Comparison of ENCODE assay signal across 1 cellular context in the genomic region with DNA sequence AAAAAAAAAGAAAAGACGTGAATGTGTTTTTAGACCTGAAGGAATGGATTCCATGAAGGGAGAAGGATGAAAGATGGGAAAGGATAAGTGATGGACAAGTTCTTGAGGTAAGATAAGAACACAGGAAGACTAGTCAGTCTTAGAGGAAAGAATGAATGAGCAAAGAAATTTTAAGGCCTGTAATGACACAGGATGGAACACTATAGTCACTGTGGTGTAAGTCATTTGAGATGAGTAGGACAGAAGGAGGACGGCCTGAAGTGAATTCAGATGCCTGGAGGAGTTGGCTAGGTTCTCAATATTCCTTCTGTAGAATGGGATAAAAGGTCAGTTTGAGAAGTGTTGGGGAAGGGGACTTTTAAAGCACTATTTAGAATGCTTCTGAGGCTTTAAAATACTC.
TF ChIP-seq lines count a peak whose summit lies in the region.

No MANE protein-coding gene starts in this region.

TF ChIP-seq in H1, 55 proteins besides CTCF, POLR2A, EP300 and RAD21:
- no peak for TF ChIP-seq RBBP5 (IDR thresholded peaks at IDR 0.05; ENCODE audit: borderline replicate concordance, low read depth, low read length)
- TF ChIP-seq MAFK (IDR thresholded peaks at IDR 0.05; ENCODE audit: low read depth, low read length) = no peak
- TF ChIP-seq BRCA1 (IDR thresholded peaks at IDR 0.05; ENCODE audit: low read depth, low read length) = no peak
- TF ChIP-seq TBP (IDR thresholded peaks at IDR 0.05; ENCODE audit: low read depth, low read length) = no peak
- TF ChIP-seq TEAD4 (IDR thresholded peaks at IDR 0.05; ENCODE audit: low read depth, low read length) = no peak
- no peak for TF ChIP-seq CBX5 (IDR thresholded peaks at IDR 0.05; ENCODE audit: low read depth, low read length)
- TF ChIP-seq SAP30 (IDR thresholded peaks at IDR 0.05; ENCODE audit: insufficient read depth, insufficient replicate concordance, low read length) = no peak
- TF ChIP-seq EGR1 (IDR thresholded peaks at IDR 0.05; ENCODE audit: borderline replicate concordance, low read depth, low read length) = no peak
- no peak for TF ChIP-seq PHF8 (conservative IDR thresholded peaks at IDR 0.05; ENCODE audit: low read depth, low read length)
- TF ChIP-seq GABPA (IDR thresholded peaks at IDR 0.05; ENCODE audit: borderline replicate concordance, insufficient read depth, low read length) = no peak
- TF ChIP-seq CEBPB (IDR thresholded peaks at IDR 0.05; ENCODE audit: low read depth, low read length) = no peak
- TF ChIP-seq TAF7 (optimal IDR thresholded peaks at IDR 0.05; ENCODE audit: borderline replicate concordance, low read depth, low read length) = no peak
- TF ChIP-seq CHD1 (IDR thresholded peaks at IDR 0.05; ENCODE audit: low read depth, low read length) = no peak
- TF ChIP-seq, protein P1, sequence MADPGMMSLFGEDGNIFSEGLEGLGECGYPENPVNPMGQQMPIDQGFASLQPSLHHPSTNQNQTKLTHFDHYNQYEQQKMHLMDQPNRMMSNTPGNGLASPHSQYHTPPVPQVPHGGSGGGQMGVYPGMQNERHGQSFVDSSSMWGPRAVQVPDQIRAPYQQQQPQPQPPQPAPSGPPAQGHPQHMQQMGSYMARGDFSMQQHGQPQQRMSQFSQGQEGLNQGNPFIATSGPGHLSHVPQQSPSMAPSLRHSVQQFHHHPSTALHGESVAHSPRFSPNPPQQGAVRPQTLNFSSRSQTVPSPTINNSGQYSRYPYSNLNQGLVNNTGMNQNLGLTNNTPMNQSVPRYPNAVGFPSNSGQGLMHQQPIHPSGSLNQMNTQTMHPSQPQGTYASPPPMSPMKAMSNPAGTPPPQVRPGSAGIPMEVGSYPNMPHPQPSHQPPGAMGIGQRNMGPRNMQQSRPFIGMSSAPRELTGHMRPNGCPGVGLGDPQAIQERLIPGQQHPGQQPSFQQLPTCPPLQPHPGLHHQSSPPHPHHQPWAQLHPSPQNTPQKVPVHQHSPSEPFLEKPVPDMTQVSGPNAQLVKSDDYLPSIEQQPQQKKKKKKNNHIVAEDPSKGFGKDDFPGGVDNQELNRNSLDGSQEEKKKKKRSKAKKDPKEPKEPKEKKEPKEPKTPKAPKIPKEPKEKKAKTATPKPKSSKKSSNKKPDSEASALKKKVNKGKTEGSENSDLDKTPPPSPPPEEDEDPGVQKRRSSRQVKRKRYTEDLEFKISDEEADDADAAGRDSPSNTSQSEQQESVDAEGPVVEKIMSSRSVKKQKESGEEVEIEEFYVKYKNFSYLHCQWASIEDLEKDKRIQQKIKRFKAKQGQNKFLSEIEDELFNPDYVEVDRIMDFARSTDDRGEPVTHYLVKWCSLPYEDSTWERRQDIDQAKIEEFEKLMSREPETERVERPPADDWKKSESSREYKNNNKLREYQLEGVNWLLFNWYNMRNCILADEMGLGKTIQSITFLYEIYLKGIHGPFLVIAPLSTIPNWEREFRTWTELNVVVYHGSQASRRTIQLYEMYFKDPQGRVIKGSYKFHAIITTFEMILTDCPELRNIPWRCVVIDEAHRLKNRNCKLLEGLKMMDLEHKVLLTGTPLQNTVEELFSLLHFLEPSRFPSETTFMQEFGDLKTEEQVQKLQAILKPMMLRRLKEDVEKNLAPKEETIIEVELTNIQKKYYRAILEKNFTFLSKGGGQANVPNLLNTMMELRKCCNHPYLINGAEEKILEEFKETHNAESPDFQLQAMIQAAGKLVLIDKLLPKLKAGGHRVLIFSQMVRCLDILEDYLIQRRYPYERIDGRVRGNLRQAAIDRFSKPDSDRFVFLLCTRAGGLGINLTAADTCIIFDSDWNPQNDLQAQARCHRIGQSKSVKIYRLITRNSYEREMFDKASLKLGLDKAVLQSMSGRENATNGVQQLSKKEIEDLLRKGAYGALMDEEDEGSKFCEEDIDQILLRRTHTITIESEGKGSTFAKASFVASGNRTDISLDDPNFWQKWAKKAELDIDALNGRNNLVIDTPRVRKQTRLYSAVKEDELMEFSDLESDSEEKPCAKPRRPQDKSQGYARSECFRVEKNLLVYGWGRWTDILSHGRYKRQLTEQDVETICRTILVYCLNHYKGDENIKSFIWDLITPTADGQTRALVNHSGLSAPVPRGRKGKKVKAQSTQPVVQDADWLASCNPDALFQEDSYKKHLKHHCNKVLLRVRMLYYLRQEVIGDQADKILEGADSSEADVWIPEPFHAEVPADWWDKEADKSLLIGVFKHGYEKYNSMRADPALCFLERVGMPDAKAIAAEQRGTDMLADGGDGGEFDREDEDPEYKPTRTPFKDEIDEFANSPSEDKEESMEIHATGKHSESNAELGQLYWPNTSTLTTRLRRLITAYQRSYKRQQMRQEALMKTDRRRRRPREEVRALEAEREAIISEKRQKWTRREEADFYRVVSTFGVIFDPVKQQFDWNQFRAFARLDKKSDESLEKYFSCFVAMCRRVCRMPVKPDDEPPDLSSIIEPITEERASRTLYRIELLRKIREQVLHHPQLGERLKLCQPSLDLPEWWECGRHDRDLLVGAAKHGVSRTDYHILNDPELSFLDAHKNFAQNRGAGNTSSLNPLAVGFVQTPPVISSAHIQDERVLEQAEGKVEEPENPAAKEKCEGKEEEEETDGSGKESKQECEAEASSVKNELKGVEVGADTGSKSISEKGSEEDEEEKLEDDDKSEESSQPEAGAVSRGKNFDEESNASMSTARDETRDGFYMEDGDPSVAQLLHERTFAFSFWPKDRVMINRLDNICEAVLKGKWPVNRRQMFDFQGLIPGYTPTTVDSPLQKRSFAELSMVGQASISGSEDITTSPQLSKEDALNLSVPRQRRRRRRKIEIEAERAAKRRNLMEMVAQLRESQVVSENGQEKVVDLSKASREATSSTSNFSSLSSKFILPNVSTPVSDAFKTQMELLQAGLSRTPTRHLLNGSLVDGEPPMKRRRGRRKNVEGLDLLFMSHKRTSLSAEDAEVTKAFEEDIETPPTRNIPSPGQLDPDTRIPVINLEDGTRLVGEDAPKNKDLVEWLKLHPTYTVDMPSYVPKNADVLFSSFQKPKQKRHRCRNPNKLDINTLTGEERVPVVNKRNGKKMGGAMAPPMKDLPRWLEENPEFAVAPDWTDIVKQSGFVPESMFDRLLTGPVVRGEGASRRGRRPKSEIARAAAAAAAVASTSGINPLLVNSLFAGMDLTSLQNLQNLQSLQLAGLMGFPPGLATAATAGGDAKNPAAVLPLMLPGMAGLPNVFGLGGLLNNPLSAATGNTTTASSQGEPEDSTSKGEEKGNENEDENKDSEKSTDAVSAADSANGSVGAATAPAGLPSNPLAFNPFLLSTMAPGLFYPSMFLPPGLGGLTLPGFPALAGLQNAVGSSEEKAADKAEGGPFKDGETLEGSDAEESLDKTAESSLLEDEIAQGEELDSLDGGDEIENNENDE (IDR thresholded peaks at IDR 0.05; ENCODE audit: insufficient replicate concordance, low read length) = no peak
- no peak for TF ChIP-seq RXRA (IDR thresholded peaks at IDR 0.05; ENCODE audit: insufficient read depth, low read depth, low read length)
- no peak for TF ChIP-seq YY1 (IDR thresholded peaks at IDR 0.05; ENCODE audit: low read depth, low read length)
